ENCODE assay signal across 9 cellular contexts in genomic region chr13:60398949-60399589, GRCh38. TPM values are rescaled to one million over a fixed set of nuclear protein-coding genes. Genes with fewer than 3 reads are reported as not detected.
DNase-seq lines count a peak whose midpoint lies in the region; ATAC-seq and TF ChIP-seq lines count a peak whose summit lies in the region.
"Had no signal": no experiment of that assay in that cellular context is flagged by ENCODE, and none has a peak within 500 bp of the region (broad histone marks: within the 10 kb centered on the region; RNA-seq: fewer than 3 reads in every experiment).

No MANE protein-coding gene starts in this region.

- H3K36me3 ChIP-seq in testis (ENCODE audit: low read depth, missing control alignments), result no peaks in the 10 kb centered on the region

- peak overlapping the region; percentile 83 to 98 for H3K27ac ChIP-seq in testis

- CTCF ChIA-PET in activated CD4-positive, alpha-beta memory T cell treated with anti-CD3 and anti-CD28 coated beads for 36 hours (lab: Charles Lee), result interaction anchor here (1.5 kb wide), 1 partner anchor 28 kb away, joined by 10 read pairs; no protein-coding TSS in a partner anchor

- H3K36me3 Mint-ChIP-seq in activated T-cell treated with anti-CD3 and anti-CD28 coated beads, Interleukin-2, amount 50 U/mL, for 24 hours (ENCODE audit: low read depth), result peaks cover 14% of the 10 kb centered on the region
- H3K36me3 Mint-ChIP-seq in activated CD4-positive, alpha-beta memory T cell treated with anti-CD3 and anti-CD28 coated beads for 36 hours, result peaks cover 3% of the 10 kb centered on the region
- no peaks in the 10 kb centered on the region for H3K36me3 Mint-ChIP-seq in immature natural killer cell

- no peaks in the 10 kb centered on the region for H3K9me3 ChIP-seq in testis

- no peak for ATAC-seq in GM21723 (IDR thresholded peaks at IDR 0.05; ENCODE audit: unreplicated experiment)

- no peaks in the 10 kb centered on the region for H3K9me3 Mint-ChIP-seq in activated T-cell treated with anti-CD3 and anti-CD28 coated beads, Interleukin-2, amount 50 U/mL, for 24 hours
- no peaks in the 10 kb centered on the region for H3K9me3 Mint-ChIP-seq in activated CD4-positive, alpha-beta memory T cell treated with anti-CD3 and anti-CD28 coated beads for 36 hours
- no peaks in the 10 kb centered on the region for H3K9me3 Mint-ChIP-seq in immature natural killer cell

- no peak for TF ChIP-seq CTCF in testis (IDR thresholded peaks at IDR 0.05)

- H3K27ac Mint-ChIP-seq in activated T-cell treated with anti-CD3 and anti-CD28 coated beads, Interleukin-2, amount 50 U/mL, for 24 hours, result peak overlapping the region; percentile 54
- H3K27ac Mint-ChIP-seq in activated CD4-positive, alpha-beta memory T cell treated with anti-CD3 and anti-CD28 coated beads for 36 hours, result peak overlapping the region; percentile 28
- H3K27ac Mint-ChIP-seq in immature natural killer cell, result peak overlapping the region; percentile 93 to 99 (median 97)

- H3K27me3 Mint-ChIP-seq in activated T-cell treated with anti-CD3 and anti-CD28 coated beads, Interleukin-2, amount 50 U/mL, for 24 hours, result no peaks in the 10 kb centered on the region
- H3K27me3 Mint-ChIP-seq in activated CD4-positive, alpha-beta memory T cell treated with anti-CD3 and anti-CD28 coated beads for 36 hours, result no peaks in the 10 kb centered on the region
- peaks cover 11 to 24% (median 21%) of the 10 kb centered on the region in 3 donors for H3K27me3 Mint-ChIP-seq in immature natural killer cell (ENCODE audit: low read depth in 3 of 3)

- peak overlapping the region in 1 of 2 donors; percentile 66 for H3K4me3 ChIP-seq in testis

- no peak for DNase-seq in activated T-cell treated with anti-CD3 and anti-CD28 coated beads, Interleukin-2, amount 50 U/mL, for 24 hours
- DNase-seq in activated T-cell treated with anti-CD3 and anti-CD28 coated beads, Interleukin-2, amount 50 U/mL, for 48 hours, result no peak
- DNase-seq in activated CD4-positive, alpha-beta memory T cell treated with anti-CD3 and anti-CD28 coated beads for 36 hours, result no peak
- DNase-seq in immature natural killer cell (no peak), testis (peak; percentile 22), HK-2 (ENCODE audit: unreplicated experiment) (no peak), GDM1 (lab: John Stamatoyannopoulos, UW) (no peak)
- DNase-seq: NCI-H2107 had no signal

- peak overlapping the region; percentile 90 for H3K4me3 Mint-ChIP-seq in activated T-cell treated with anti-CD3 and anti-CD28 coated beads, Interleukin-2, amount 50 U/mL, for 24 hours
- H3K4me3 Mint-ChIP-seq in activated CD4-positive, alpha-beta memory T cell treated with anti-CD3 and anti-CD28 coated beads for 36 hours, result peak overlapping the region; percentile 45
- peak overlapping the region; percentile 90 to 96 (median 94) for H3K4me3 Mint-ChIP-seq in immature natural killer cell

- no peaks in the 10 kb centered on the region for H3K27me3 ChIP-seq in testis

- POLR2A ChIA-PET in activated CD4-positive, alpha-beta memory T cell treated with anti-CD3 and anti-CD28 coated beads for 36 hours (lab: Charles Lee), result no interaction called here

- intact Hi-C loops in activated CD4-positive, alpha-beta memory T cell treated with anti-CD3 and anti-CD28 coated beads for 36 hours (cut with micrococcal nuclease), result no loop called here
- intact Hi-C loops in testis (cut with DNase I; ENCODE audit: low total_unique reads), result no loop called here

- 18 to 19% methylated on average over 5 of the region's 5 CpGs for WGBS in testis, 2 donors

- H3K4me1 ChIP-seq in testis, result peaks cover 16% of the 10 kb centered on the region

- H3K4me1 Mint-ChIP-seq in activated T-cell treated with anti-CD3 and anti-CD28 coated beads, Interleukin-2, amount 50 U/mL, for 24 hours (ENCODE audit: low read depth), result peaks cover 52% of the 10 kb centered on the region
- peaks cover 34% of the 10 kb centered on the region for H3K4me1 Mint-ChIP-seq in activated CD4-positive, alpha-beta memory T cell treated with anti-CD3 and anti-CD28 coated beads for 36 hours (ENCODE audit: low read depth)
- peaks cover 40 to 41% of the 10 kb centered on the region in 2 donors for H3K4me1 Mint-ChIP-seq in immature natural killer cell

- no peak for TF ChIP-seq POLR2A in testis (IDR thresholded peaks at IDR 0.05)

RNA-seq across cellular contexts. Expression of gene TDRD3, which starts 2.0 kb away (rescaled TPM):
- total RNA-seq in activated CD4-positive, alpha-beta memory T cell treated with anti-CD3 and anti-CD28 coated beads for 36 hours, result 10 to 100 TPM; 16.4 to 16.5 TPM
- polyA plus RNA-seq in immature natural killer cell (1 to 10 TPM; 3.7 to 7.9 (median 3.9) TPM), testis (ENCODE audit: insufficient read depth, low read depth, low replicate concordance) (21.8 TPM)
- 10 to 100 TPM; 28.8 to 30.4 TPM for total RNA-seq in testis

Comparison
In these comparisons a context has a peak if more than half of its experiments do, and no peak if none do; other contexts are left out.
1. H3K27ac Mint-ChIP-seq: peak in every context shown above with its lines; median percentile 97 in immature natural killer cell; 54 in activated T-cell treated with anti-CD3 and anti-CD28 coated beads, Interleukin-2, amount 50 U/mL, for 24 hours; 28 in activated CD4-positive, alpha-beta memory T cell treated with anti-CD3 and anti-CD28 coated beads for 36 hours.